2 cellular contexts compared by ENCODE assay signal in genomic region chr7:140451716-140452115, GRCh38.
TF ChIP-seq lines count a peak whose summit lies in the region.

No MANE protein-coding gene starts in this region.

TF ChIP-seq in SK-N-SH treated with all-trans-retinoic acid at 6 μM for 48 hours, 23 proteins besides CTCF, POLR2A, EP300 and RAD21 (continued from another document):
- TF ChIP-seq TSHZ2 (CRISPR knock-in tag; IDR thresholded peaks at IDR 0.05), result no peak
- TF ChIP-seq ARNTL (CRISPR knock-in tag; IDR thresholded peaks at IDR 0.05; ENCODE audit: borderline replicate concordance, low read depth), result no peak
- no peak for TF ChIP-seq ESRRG (CRISPR knock-in tag; IDR thresholded peaks at IDR 0.05)
- TF ChIP-seq PPARA (CRISPR knock-in tag; IDR thresholded peaks at IDR 0.05; ENCODE audit: borderline replicate concordance), result no peak

TF ChIP-seq in SK-N-SH, 30 proteins besides CTCF, POLR2A, EP300 and RAD21 (continued from another document):
- TF ChIP-seq IRF3 (IDR thresholded peaks at IDR 0.05; ENCODE audit: low read depth, low read length), result no peak
- no peak for TF ChIP-seq FOXJ3 (CRISPR knock-in tag; IDR thresholded peaks at IDR 0.05)
- no peak for TF ChIP-seq FOSL2 (IDR thresholded peaks at IDR 0.05; ENCODE audit: borderline replicate concordance, low read depth)
- no peak for TF ChIP-seq JUND (IDR thresholded peaks at IDR 0.05)
- no peak for TF ChIP-seq ZBTB33 (IDR thresholded peaks at IDR 0.05; ENCODE audit: borderline replicate concordance, low read depth)
- no peak for TF ChIP-seq RCOR1 (IDR thresholded peaks at IDR 0.05; ENCODE audit: low read length)
- TF ChIP-seq CHD2 (IDR thresholded peaks at IDR 0.05; ENCODE audit: low read length, partially characterized antibody), result no peak
